23 cellular contexts compared by ENCODE assay signal in genomic region chr10:51804861-51805260, GRCh38.
A peak's percentile ranks its signal among the peaks of the same experiment; 100 is the strongest.
DNase-seq lines count a peak whose midpoint lies in the region; ATAC-seq and TF ChIP-seq lines count a peak whose summit lies in the region.
"Had no signal": no experiment of that assay in that cellular context is flagged by ENCODE, and none has a peak within 500 bp of the region (broad histone marks: within the 10 kb centered on the region; RNA-seq: fewer than 3 reads in every experiment).

No MANE protein-coding gene starts in this region.

- CTCF ChIA-PET in mammary epithelial cell (lab: Charles Lee; ENCODE audit: low non-redundant PET) = no interaction called here
- CTCF ChIA-PET in MCF 10A (lab: Yijun Ruan, JAX) = no interaction called here

- H3K4me3 Mint-ChIP-seq in MCF 10A (ENCODE audit: unreplicated experiment) = no peak overlapping the region
- H3K4me3 Mint-ChIP-seq: immature natural killer cell; nephron; stimulated activated naive CD8-positive, alpha-beta T cell treated with anti-CD3 and anti-CD28 coated beads, Interleukin-15, Interleukin-2, amounts not matched to agents 100 ng/mL and 50 ng/mL, for 24 hours; T-helper 2 cell treated with Interferon-gamma antibody and Interleukin-4, amounts not matched to agents 5 μg/mL and 100 μg/mL, for 36 hours had no signal

- no peak overlapping the region for H2AFZ ChIP-seq in mammary epithelial cell (ENCODE audit: low read depth, low read length)

- no peak for TF ChIP-seq CTCF in mammary epithelial cell (conservative IDR thresholded peaks at IDR 0.05 in 1 of 2, IDR thresholded peaks at IDR 0.05 in 1 of 2; ENCODE audit: extremely low read depth in 1 of 2, insufficient read depth in 1 of 2, low read depth in 1 of 2, low read length in 2 of 2)
- no peak for TF ChIP-seq CTCF in MCF 10A (IDR thresholded peaks at IDR 0.05; ENCODE audit: unreplicated experiment)

- H3K79me2 ChIP-seq in mammary epithelial cell (ENCODE audit: insufficient read depth, low read length) = no peaks in the 10 kb centered on the region

- H3K27me3 Mint-ChIP-seq in MCF 10A (ENCODE audit: insufficient read depth, unreplicated experiment) = peaks cover 16% of the 10 kb centered on the region
- H3K27me3 Mint-ChIP-seq: stimulated activated naive CD8-positive, alpha-beta T cell treated with anti-CD3 and anti-CD28 coated beads, Interleukin-15, Interleukin-2, amounts not matched to agents 100 ng/mL and 50 ng/mL, for 24 hours had no signal

- H3K4me3 ChIP-seq in mammary epithelial cell (replicated peaks in 1 of 3; ENCODE audit: insufficient read depth in 1 of 3, low read depth in 2 of 3, low read length in 3 of 3) (no peak overlapping the region), aorta (ENCODE audit: low read length in 2 of 2) (no peak overlapping the region)
- H3K4me3 ChIP-seq: breast epithelium, lung, psoas muscle, upper lobe of right lung had no signal

- H4K20me1 ChIP-seq in mammary epithelial cell (ENCODE audit: insufficient read depth, low read length) = no peaks in the 10 kb centered on the region

- no peaks in the 10 kb centered on the region for H3K36me3 ChIP-seq in mammary epithelial cell (ENCODE audit: insufficient read depth, low read length)
- H3K36me3 ChIP-seq in aorta (ENCODE audit: control insufficient read depth in 1 of 2, insufficient read depth in 2 of 2, low read length in 1 of 2) = no peaks in the 10 kb centered on the region
- H3K36me3 ChIP-seq: breast epithelium, upper lobe of right lung had no signal

- BruUV-seq in mammary epithelial cell (replicated peaks; lab: Mats Ljungman, UMichigan) (no TSS peak), MCF 10A (replicated peaks; lab: Mats Ljungman, UMichigan) (no TSS peak)

- POLR2A ChIA-PET in MCF 10A (lab: Yijun Ruan, JAX) = interaction anchor here (0.7 to 1.1 kb wide), 2 partner anchors 34 to 38 kb away, joined by 3 read pairs; no protein-coding TSS in a partner anchor

- intact Hi-C loops in mammary epithelial cell (cut with micrococcal nuclease) (no loop called here), MCF 10A (cut with micrococcal nuclease) (no loop called here), aorta (cut with DNase I) (loop anchor here in 1 of 2 donors (5.0 kb wide), 1 partner anchor 42 kb away; no protein-coding TSS in a partner anchor)

- H3K27ac ChIP-seq in mammary epithelial cell (ENCODE audit: insufficient read depth, low read depth, low read length) (peak overlapping the region; percentile 3), aorta (ENCODE audit: low read depth in 1 of 2, low read length in 2 of 2) (no peak overlapping the region)
- H3K27ac ChIP-seq: breast epithelium, psoas muscle, upper lobe of right lung had no signal

- H3K4me1 ChIP-seq in mammary epithelial cell (ENCODE audit: insufficient read depth, low read length) (no peaks in the 10 kb centered on the region), aorta (ENCODE audit: control insufficient read depth in 1 of 2, insufficient read depth in 2 of 2, low read length in 2 of 2) (peaks cover 6 to 15% of the 10 kb centered on the region in 2 donors)
- H3K4me1 ChIP-seq: breast epithelium, upper lobe of right lung had no signal

- H3K27me3 ChIP-seq in mammary epithelial cell (ENCODE audit: insufficient read depth, low read length) (no peaks in the 10 kb centered on the region), aorta (ENCODE audit: control insufficient read depth in 1 of 2, insufficient read depth in 2 of 2, low read length in 1 of 2) (no peaks in the 10 kb centered on the region)
- H3K27me3 ChIP-seq: breast epithelium, upper lobe of right lung had no signal

- H3K4me1 Mint-ChIP-seq in MCF 10A (ENCODE audit: insufficient read depth, unreplicated experiment) = no peaks in the 10 kb centered on the region
- H3K4me1 Mint-ChIP-seq: immature natural killer cell had no signal

- in situ Hi-C loops in mammary epithelial cell (cut with MboI; ENCODE audit: low sequenced_read_pairs in 2 of 2) = no loop called here
- in situ Hi-C loops in SK-MEL-5 (cut with HindIII; ENCODE audit: low pct_unique_long_range_greater_than_20kb, low sequenced_read_pairs) = no loop called here

- no peak overlapping the region for H3K27ac Mint-ChIP-seq in MCF 10A (ENCODE audit: low read depth, unreplicated experiment)
- H3K27ac Mint-ChIP-seq: immature natural killer cell; nephron; stimulated activated naive CD8-positive, alpha-beta T cell treated with anti-CD3 and anti-CD28 coated beads, Interleukin-15, Interleukin-2, amounts not matched to agents 100 ng/mL and 50 ng/mL, for 24 hours; T-helper 2 cell treated with Interferon-gamma antibody and Interleukin-4, amounts not matched to agents 5 μg/mL and 100 μg/mL, for 36 hours had no signal

- no peak overlapping the region for H3K9ac ChIP-seq in mammary epithelial cell (ENCODE audit: insufficient read depth, low read length)

- 21% methylated on average over 2 of the region's 2 CpGs for WGBS in mammary epithelial cell (ENCODE audit: low coverage, missing lambda C conversion rate)
- 59 to 67% methylated on average over 2 of the region's 2 CpGs for WGBS in aorta, 2 donors

- no peaks in the 10 kb centered on the region for H3K9me3 ChIP-seq in mammary epithelial cell (replicated peaks; ENCODE audit: insufficient read depth, low read length)
- no peaks in the 10 kb centered on the region for H3K9me3 ChIP-seq in aorta (ENCODE audit: control insufficient read depth, low read length)
- H3K9me3 ChIP-seq: breast epithelium, psoas muscle, upper lobe of right lung had no signal

- H3K9me3 Mint-ChIP-seq in MCF 10A (ENCODE audit: unreplicated experiment) = no peaks in the 10 kb centered on the region
- H3K9me3 Mint-ChIP-seq: nephron; stimulated activated naive CD8-positive, alpha-beta T cell treated with anti-CD3 and anti-CD28 coated beads, Interleukin-15, Interleukin-2, amounts not matched to agents 100 ng/mL and 50 ng/mL, for 24 hours; T-helper 2 cell treated with Interferon-gamma antibody and Interleukin-4, amounts not matched to agents 5 μg/mL and 100 μg/mL, for 36 hours had no signal

- peak overlapping the region; percentile 21 for H3K4me2 ChIP-seq in mammary epithelial cell (ENCODE audit: insufficient read depth, low read depth, low read length)

- no peak for ATAC-seq in aorta (ENCODE audit: low FRiP score)
- ATAC-seq: psoas muscle, upper lobe of right lung had no signal

- H3K36me3 Mint-ChIP-seq in MCF 10A (ENCODE audit: insufficient read depth, unreplicated experiment) = no peaks in the 10 kb centered on the region
- H3K36me3 Mint-ChIP-seq: immature natural killer cell had no signal

- DNase-seq in mammary epithelial cell (peak; percentile 78), MCF 10A (ENCODE audit: unreplicated experiment) (no peak), SK-MEL-5 (ENCODE audit: low read depth, low spot score) (peak; percentile 41), fibroblast of peridontal ligament (ENCODE audit: extremely low read depth) (peak; percentile 62), OCI-M1 (lab: John Stamatoyannopoulos, UW) (no peak), mesenteric fat pad (ENCODE audit: low spot score) (no peak), aorta (no peak)
- DNase-seq in activated T-cell treated with anti-CD3 and anti-CD28 coated beads, Interleukin-2, amount 50 U/mL, for 48 hours = no peak
- DNase-seq: activated CD4-positive, alpha-beta T cell treated with anti-CD3 and anti-CD28 coated beads for 1 hour; activated naive CD4-positive, alpha-beta T cell treated with Interleukin-2 at 50 U/mL for 16 hours; immature natural killer cell; KG1; NCI-H1105 treated with DMSO at 0.1 percent for 48 hours; NCI-H345; NK-92 treated with Interleukin-12 subunit alpha and Interleukin-12 subunit beta, amount 100 ng/mL, for 24 hours; psoas muscle; SIG-M5; upper lobe of right lung had no signal

- dilution Hi-C loops in mammary epithelial cell (cut with HindIII; ENCODE audit: low sequenced_read_pairs) = no loop called here

Comparison
In these comparisons a context has a peak if more than half of its experiments do, and no peak if none do; other contexts are left out.
1. DNase-seq: peak in mammary epithelial cell (single experiment), SK-MEL-5 (single experiment) and fibroblast of peridontal ligament (single experiment); none in MCF 10A (single experiment), OCI-M1 (single experiment), mesenteric fat pad (single experiment), aorta (0 of 2) and activated T-cell treated with anti-CD3 and anti-CD28 coated beads, Interleukin-2, amount 50 U/mL, for 48 hours (0 of 2).